In genomic region chr5:57581772-57582171, GRCh38 we compare ENCODE assay signal across 28 cellular contexts.
DNase-seq lines count a peak whose midpoint lies in the region; ATAC-seq, FAIRE-seq and TF ChIP-seq lines count a peak whose summit lies in the region.
"Had no signal": no experiment of that assay in that cellular context is flagged by ENCODE, and none has a peak within 500 bp of the region (broad histone marks: within the 10 kb centered on the region; RNA-seq: fewer than 3 reads in every experiment).

No MANE protein-coding gene starts in this region.

- H3K36me3 ChIP-seq in astrocyte (ENCODE audit: insufficient read depth, low read length): no peaks in the 10 kb centered on the region

- H3K79me2 ChIP-seq in astrocyte (ENCODE audit: insufficient read depth, low read length): no peaks in the 10 kb centered on the region

- no peaks in the 10 kb centered on the region for H3K4me1 Mint-ChIP-seq in astrocyte (ENCODE audit: low read depth, unreplicated experiment)
- no peaks in the 10 kb centered on the region for H3K4me1 Mint-ChIP-seq in activated T-cell treated with anti-CD3 and anti-CD28 coated beads, Interleukin-2, amount 50 U/mL, for 24 hours (ENCODE audit: low read depth)
- H3K4me1 Mint-ChIP-seq: B cell, IgD-negative memory B cell had no signal

- intact Hi-C loops in sciatic nerve (cut with DNase I): no loop called here

- no peaks in the 10 kb centered on the region for H3K9me3 Mint-ChIP-seq in astrocyte (ENCODE audit: unreplicated experiment)
- H3K9me3 Mint-ChIP-seq in activated T-cell treated with anti-CD3 and anti-CD28 coated beads, Interleukin-2, amount 50 U/mL, for 24 hours: no peaks in the 10 kb centered on the region

- no peaks in the 10 kb centered on the region for H3K36me3 Mint-ChIP-seq in astrocyte (ENCODE audit: low read depth, unreplicated experiment)
- H3K36me3 Mint-ChIP-seq in activated T-cell treated with anti-CD3 and anti-CD28 coated beads, Interleukin-2, amount 50 U/mL, for 24 hours (ENCODE audit: low read depth): no peaks in the 10 kb centered on the region
- H3K36me3 Mint-ChIP-seq: CD8-positive, alpha-beta T cell had no signal

- no peak overlapping the region for H3K9ac ChIP-seq in astrocyte (ENCODE audit: low read length)
- H3K9ac ChIP-seq: KMS-11, SK-N-SH had no signal

- H3K9me3 ChIP-seq in astrocyte (ENCODE audit: insufficient read depth, low read depth, low read length): no peaks in the 10 kb centered on the region
- H3K9me3 ChIP-seq: SK-N-SH had no signal

- no peaks in the 10 kb centered on the region for H3K27me3 ChIP-seq in astrocyte (ENCODE audit: insufficient read depth, low read length)

- peak; percentile 57 for ATAC-seq in sciatic nerve
- ATAC-seq: CD8-positive, alpha-beta T cell; GM12878 had no signal

- no peak for TF ChIP-seq CTCF in astrocyte (IDR thresholded peaks at IDR 0.05; ENCODE audit: insufficient read depth, low read depth, low read length)
- no peak for TF ChIP-seq CTCF in fibroblast of the aortic adventitia (IDR thresholded peaks at IDR 0.05; ENCODE audit: insufficient read depth, low read length)

- no peak overlapping the region for H3K4me3 ChIP-seq in astrocyte (ENCODE audit: insufficient read depth, low read depth, low read length)
- H3K4me3 ChIP-seq in fibroblast of the aortic adventitia (ENCODE audit: low read depth, low read length): no peak overlapping the region
- H3K4me3 ChIP-seq: GM12878 had no signal

- no peak overlapping the region for H3K27ac Mint-ChIP-seq in astrocyte (ENCODE audit: unreplicated experiment)
- no peak overlapping the region for H3K27ac Mint-ChIP-seq in activated T-cell treated with anti-CD3 and anti-CD28 coated beads, Interleukin-2, amount 50 U/mL, for 24 hours
- H3K27ac Mint-ChIP-seq: B cell; CD8-positive, alpha-beta T cell; IgD-negative memory B cell had no signal

- H3K4me2 ChIP-seq in astrocyte (ENCODE audit: low read length): no peak overlapping the region
- H3K4me2 ChIP-seq: KMS-11, SK-N-SH had no signal

- no peak overlapping the region for H2AFZ ChIP-seq in astrocyte (ENCODE audit: low read depth, low read length)

- H3K27me3 Mint-ChIP-seq in astrocyte (ENCODE audit: low read depth, unreplicated experiment): no peaks in the 10 kb centered on the region
- H3K27me3 Mint-ChIP-seq in activated T-cell treated with anti-CD3 and anti-CD28 coated beads, Interleukin-2, amount 50 U/mL, for 24 hours: peaks cover 8% of the 10 kb centered on the region

- H4K20me1 ChIP-seq in astrocyte (ENCODE audit: insufficient read depth, low read length): no peaks in the 10 kb centered on the region

- no peak overlapping the region for H3K4me3 Mint-ChIP-seq in astrocyte (ENCODE audit: unreplicated experiment)
- H3K4me3 Mint-ChIP-seq in activated T-cell treated with anti-CD3 and anti-CD28 coated beads, Interleukin-2, amount 50 U/mL, for 24 hours: no peak overlapping the region
- H3K4me3 Mint-ChIP-seq: B cell; CD8-positive, alpha-beta T cell; IgD-negative memory B cell had no signal

- no peaks in the 10 kb centered on the region for H3K4me1 ChIP-seq in astrocyte (ENCODE audit: insufficient read depth, low read length)

- DNase-seq in astrocyte (ENCODE audit: low read depth): peak; percentile 16
- DNase-seq in fibroblast of the aortic adventitia (ENCODE audit: low read depth): peak; percentile 57
- DNase-seq in sciatic nerve (ENCODE audit: low spot score): no peak
- no peak for DNase-seq in activated T-cell treated with anti-CD3 and anti-CD28 coated beads, Interleukin-2, amount 50 U/mL, for 24 hours
- DNase-seq in activated CD8-positive, alpha-beta memory T cell treated with anti-CD3 and anti-CD28 coated beads for 24 hours: no peak
- no peak for DNase-seq in NCI-H82 (lab: John Stamatoyannopoulos, UW)
- no peak for DNase-seq in activated gamma-delta T cell (lab: John Stamatoyannopoulos, UW)
- DNase-seq: CD8-positive, alpha-beta T cell; DMS 273 treated with DMSO at 0.1 percent for 48 hours; DMS79; EL; GDM1; HCEC 1CT; MM.1S; NCI-H1694 treated with DMSO at 0.1 percent for 48 hours; NCI-H2081 treated with DMSO at 0.1 percent for 48 hours; NCI-H2171; NCI-H345; NCI-H510A treated with DMSO at 0.1 percent for 48 hours; NCI-H748 treated with DMSO at 0.1 percent for 48 hours; SK-N-SH had no signal

- H3K27ac ChIP-seq in astrocyte (ENCODE audit: low read depth, low read length): no peak overlapping the region
- H3K27ac ChIP-seq: C4-2B, KMS-11 had no signal

- no peak for FAIRE-seq in astrocyte (lab: Jason Lieb, UNC)
- FAIRE-seq: GM12878, H1, RCC 7860 had no signal

Comparison
In these comparisons a context has a peak if more than half of its experiments do, and no peak if none do; other contexts are left out.
1. DNase-seq: peak in astrocyte (single experiment) and fibroblast of the aortic adventitia (single experiment); none in sciatic nerve (single experiment), activated T-cell treated with anti-CD3 and anti-CD28 coated beads, Interleukin-2, amount 50 U/mL, for 24 hours (single experiment), activated CD8-positive, alpha-beta memory T cell treated with anti-CD3 and anti-CD28 coated beads for 24 hours (single experiment), NCI-H82 (single experiment) and activated gamma-delta T cell (single experiment).